Comparison of ENCODE assay signal across 8 cellular contexts in genomic region chr3:138434875-138435772, GRCh38. TPM values are rescaled to one million over a fixed set of nuclear protein-coding genes. Genes with fewer than 3 reads are reported as not detected.
DNase-seq lines count a peak whose midpoint lies in the region; ATAC-seq and TF ChIP-seq lines count a peak whose summit lies in the region.

No MANE protein-coding gene starts in this region.

- ATAC-seq in esophagus mucosa (peak; percentile 16), natural killer cell (no peak), HG03354 (IDR thresholded peaks at IDR 0.05; ENCODE audit: poor library complexity, severe bottlenecking, unreplicated experiment) (no peak)

- peak overlapping the region; percentile 57 for H3K4me3 Mint-ChIP-seq in natural killer cell

- H3K9me3 Mint-ChIP-seq in natural killer cell = no peaks in the 10 kb centered on the region

- H3K4me1 Mint-ChIP-seq in natural killer cell = peaks cover 5 to 15% of the 10 kb centered on the region in 2 donors

- DNase-seq in EH (ENCODE audit: low read depth) (peak; percentile 13), NCI-H526 (lab: John Stamatoyannopoulos, UW) (peak; percentile 31 to 80), natural killer cell (no peak), HT-29 (ENCODE audit: low spot score) (no peak), inferior parietal cortex (ENCODE audit: extremely low spot score) (no peak)
- no peak for DNase-seq in stimulated activated CD4-positive, alpha-beta T cell treated with anti-CD3 and anti-CD28 coated beads, Interleukin-2, amount 100 ng/mL, for 48 hours

- TF ChIP-seq CTCF in natural killer cell (IDR thresholded peaks at IDR 0.05) = no peak

- H3K27ac Mint-ChIP-seq in natural killer cell = no peak overlapping the region

- H3K36me3 Mint-ChIP-seq in natural killer cell = no peaks in the 10 kb centered on the region

- intact Hi-C loops in natural killer cell (cut with micrococcal nuclease) = no loop called here

- peaks cover 35 to 40% of the 10 kb centered on the region in 2 donors for H3K27me3 Mint-ChIP-seq in natural killer cell (ENCODE audit: low read depth in 2 of 2)

RNA-seq across cellular contexts. Expression of gene ESYT3, which starts 0.7 kb away (rescaled TPM):
- total RNA-seq in esophagus mucosa = 0.80 TPM
- total RNA-seq in natural killer cell = not detected
- total RNA-seq in HT-29 (2014; rRNA removed; shearing (Covaris generic)) = not detected in 2 replicates

Comparison
In these comparisons a context has a peak if more than half of its experiments do, and no peak if none do; other contexts are left out.
1. DNase-seq: peak in EH (single experiment) and NCI-H526 (2 of 2); none in natural killer cell (single experiment), HT-29 (single experiment), stimulated activated CD4-positive, alpha-beta T cell treated with anti-CD3 and anti-CD28 coated beads, Interleukin-2, amount 100 ng/mL, for 48 hours (0 of 2) and inferior parietal cortex (single experiment).